In genomic region chr6:87944541-87944954, GRCh38 we compare ENCODE assay signal across 8 cellular contexts.
DNase-seq lines count a peak whose midpoint lies in the region; ATAC-seq and TF ChIP-seq lines count a peak whose summit lies in the region.

No MANE protein-coding gene starts in this region.

- H3K9me3 Mint-ChIP-seq in activated naive CD4-positive, alpha-beta T cell treated with anti-CD3 and anti-CD28 coated beads, Interleukin-2, amount 10 ng/mL, durations not matched to agents 7 days and 5 days = no peaks in the 10 kb centered on the region

- CTCF ChIA-PET in HCT116 (lab: Charles Lee) = interaction anchor here (1.1 kb wide), 1 partner anchor 14 kb away, joined by 3 read pairs; no protein-coding TSS in a partner anchor
- CTCF ChIA-PET in activated naive CD4-positive, alpha-beta T cell treated with anti-CD3 and anti-CD28 coated beads, Interleukin-2, amount 10 ng/mL, durations not matched to agents 7 days and 5 days (lab: Charles Lee) = no interaction called here

- ATAC-seq in HCT116 = peak; percentile 69; the same call in 1 of the 2 replicates
- ATAC-seq in Right ventricle myocardium superior (ENCODE audit: poor library complexity) = peak; percentile 99

- H3K9me3 ChIP-seq in HCT116 (ENCODE audit: control insufficient read depth in 1 of 2, insufficient read depth in 1 of 2, low read depth in 1 of 2, low read length in 2 of 2) (no peaks in the 10 kb centered on the region), smooth muscle cell (replicated peaks; ENCODE audit: low read depth) (no peaks in the 10 kb centered on the region)

- POLR2A ChIA-PET in HCT116 (lab: Charles Lee) = no interaction called here

- no peaks in the 10 kb centered on the region for H3K9me2 ChIP-seq in HCT116 (ENCODE audit: insufficient read depth)

- no peak overlapping the region for H3K4me2 ChIP-seq in HCT116 (ENCODE audit: low read length)
- peak overlapping the region; percentile 65 for H3K4me2 ChIP-seq in smooth muscle cell

- 3% methylated on average over 5 of the region's 5 CpGs for WGBS in smooth muscle cell (ENCODE audit: low lambda C conversion rate)

- in situ Hi-C loops in SK-MEL-5 (cut with HindIII; ENCODE audit: low pct_unique_long_range_greater_than_20kb, low sequenced_read_pairs) = no loop called here

- intact Hi-C loops in HCT116 (cut with micrococcal nuclease) = no loop called here
- intact Hi-C loops in Right ventricle myocardium superior (cut with DNase I) = no loop called here

- peak; percentile 37 for TF ChIP-seq RAD21 in HCT116 (IDR thresholded peaks at IDR 0.05; ENCODE audit: low read depth)

- H3K4me3 ChIP-seq in HCT116 (replicated peaks in 1 of 2; ENCODE audit: low read depth in 1 of 2, low read length in 2 of 2) (no peak overlapping the region), smooth muscle cell (no peak overlapping the region)

- H3K79me2 ChIP-seq in HCT116 (ENCODE audit: insufficient read depth, low read length) (no peaks in the 10 kb centered on the region), smooth muscle cell (ENCODE audit: low read depth) (no peaks in the 10 kb centered on the region)

- TF ChIP-seq CTCF in HCT116 (IDR thresholded peaks at IDR 0.05 in 2 of 3, conservative IDR thresholded peaks at IDR 0.05 in 1 of 3; ENCODE audit: borderline replicate concordance in 1 of 3, insufficient read depth in 1 of 3, low read depth in 2 of 3, low read length in 2 of 3) (0 out of 6 replicates have a peak, but pooled peaks of 1 of the 3 experiments have one; percentile 8), smooth muscle cell (IDR thresholded peaks at IDR 0.05; ENCODE audit: borderline replicate concordance, insufficient read depth, poor library complexity, severe bottlenecking) (peak; percentile 20)

- no TSS peak for BruUV-seq in HCT116 (replicated peaks; lab: Mats Ljungman, UMichigan)

- DNase-seq in HCT116 (ENCODE audit: low read depth, low spot score) (no peak), SK-MEL-5 (ENCODE audit: low read depth, low spot score) (peak; percentile 11), Right ventricle myocardium superior (peak; percentile 89), smooth muscle cell (lab: John Stamatoyannopoulos, UW; ENCODE audit: unreplicated experiment) (peak; percentile 3), cortex of kidney (lab: John Stamatoyannopoulos, UW) (no peak), NCI-H187 (lab: John Stamatoyannopoulos, UW) (no peak)
- DNase-seq in activated naive CD4-positive, alpha-beta T cell treated with anti-CD3 and anti-CD28 coated beads, Interleukin-2, amount 10 ng/mL, durations not matched to agents 7 days and 5 days = no peak
- DNase-seq in stimulated activated CD8-positive, alpha-beta memory T cell treated with anti-CD3 and anti-CD28 coated beads, Interleukin-4, amount 100 ng/mL, for 48 hours = no peak

- no peaks in the 10 kb centered on the region for H3F3A ChIP-seq in smooth muscle cell (ENCODE audit: low read depth)

- H3K36me3 Mint-ChIP-seq in activated naive CD4-positive, alpha-beta T cell treated with anti-CD3 and anti-CD28 coated beads, Interleukin-2, amount 10 ng/mL, durations not matched to agents 7 days and 5 days = no peaks in the 10 kb centered on the region

- H3K27ac Mint-ChIP-seq in activated naive CD4-positive, alpha-beta T cell treated with anti-CD3 and anti-CD28 coated beads, Interleukin-2, amount 10 ng/mL, durations not matched to agents 7 days and 5 days = no peak overlapping the region

- H2AFZ ChIP-seq in HCT116 (ENCODE audit: low read depth, low read length, poor library complexity, severe bottlenecking) (no peak overlapping the region), smooth muscle cell (ENCODE audit: low read depth) (peak overlapping the region; percentile 53)

- RAD21 ChIA-PET in HCT116 (lab: Charles Lee; ENCODE audit: low non-redundant PET in 1 of 2, low total read pairs in 2 of 2, uncharacterized antibody in 2 of 2, unreplicated experiment in 2 of 2) = no interaction called here

- no peak overlapping the region for H3K27ac ChIP-seq in HCT116 (ENCODE audit: low read depth, low read length)
- peak overlapping the region; percentile 52 for H3K27ac ChIP-seq in smooth muscle cell (ENCODE audit: low read depth)

- H3K36me3 ChIP-seq in HCT116 (ENCODE audit: control insufficient read depth in 1 of 2, insufficient read depth in 2 of 2, low read length in 2 of 2) = no peaks in the 10 kb centered on the region
- no peaks in the 10 kb centered on the region for H3K36me3 ChIP-seq in smooth muscle cell (ENCODE audit: low read depth)

- H3K4me1 Mint-ChIP-seq in activated naive CD4-positive, alpha-beta T cell treated with anti-CD3 and anti-CD28 coated beads, Interleukin-2, amount 10 ng/mL, durations not matched to agents 7 days and 5 days = no peaks in the 10 kb centered on the region

- H3K27me3 ChIP-seq in HCT116 (ENCODE audit: insufficient read depth, low read length) (peaks cover 52% of the 10 kb centered on the region), smooth muscle cell (ENCODE audit: low read depth) (no peaks in the 10 kb centered on the region)

- no peak overlapping the region for H3K9ac ChIP-seq in HCT116 (ENCODE audit: low read length)
- H3K9ac ChIP-seq in smooth muscle cell (ENCODE audit: low read depth) = peak overlapping the region; percentile 18

- H3K4me1 ChIP-seq in HCT116 (ENCODE audit: control insufficient read depth in 1 of 2, insufficient read depth in 2 of 2, low read length in 2 of 2) (no peaks in the 10 kb centered on the region), smooth muscle cell (ENCODE audit: low read depth) (peaks cover 12% of the 10 kb centered on the region)

- TF ChIP-seq POLR2A in HCT116 (IDR thresholded peaks at IDR 0.05; ENCODE audit: borderline replicate concordance, extremely low read depth, insufficient read depth, insufficient read length) = no peak

- no peak overlapping the region for H3K4me3 Mint-ChIP-seq in activated naive CD4-positive, alpha-beta T cell treated with anti-CD3 and anti-CD28 coated beads, Interleukin-2, amount 10 ng/mL, durations not matched to agents 7 days and 5 days

- peaks cover 8% of the 10 kb centered on the region for H3K27me3 Mint-ChIP-seq in activated naive CD4-positive, alpha-beta T cell treated with anti-CD3 and anti-CD28 coated beads, Interleukin-2, amount 10 ng/mL, durations not matched to agents 7 days and 5 days

- H4K20me1 ChIP-seq in HCT116 (ENCODE audit: insufficient read depth) (no peaks in the 10 kb centered on the region), smooth muscle cell (ENCODE audit: low read depth) (no peaks in the 10 kb centered on the region)

TF ChIP-seq in HCT116, 20 proteins besides CTCF, POLR2A, EP300 and RAD21 (continues in another document):
- TF ChIP-seq, protein P1, sequence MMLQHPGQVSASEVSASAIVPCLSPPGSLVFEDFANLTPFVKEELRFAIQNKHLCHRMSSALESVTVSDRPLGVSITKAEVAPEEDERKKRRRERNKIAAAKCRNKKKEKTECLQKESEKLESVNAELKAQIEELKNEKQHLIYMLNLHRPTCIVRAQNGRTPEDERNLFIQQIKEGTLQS (IDR thresholded peaks at IDR 0.05) = no peak
- TF ChIP-seq, protein P2, sequence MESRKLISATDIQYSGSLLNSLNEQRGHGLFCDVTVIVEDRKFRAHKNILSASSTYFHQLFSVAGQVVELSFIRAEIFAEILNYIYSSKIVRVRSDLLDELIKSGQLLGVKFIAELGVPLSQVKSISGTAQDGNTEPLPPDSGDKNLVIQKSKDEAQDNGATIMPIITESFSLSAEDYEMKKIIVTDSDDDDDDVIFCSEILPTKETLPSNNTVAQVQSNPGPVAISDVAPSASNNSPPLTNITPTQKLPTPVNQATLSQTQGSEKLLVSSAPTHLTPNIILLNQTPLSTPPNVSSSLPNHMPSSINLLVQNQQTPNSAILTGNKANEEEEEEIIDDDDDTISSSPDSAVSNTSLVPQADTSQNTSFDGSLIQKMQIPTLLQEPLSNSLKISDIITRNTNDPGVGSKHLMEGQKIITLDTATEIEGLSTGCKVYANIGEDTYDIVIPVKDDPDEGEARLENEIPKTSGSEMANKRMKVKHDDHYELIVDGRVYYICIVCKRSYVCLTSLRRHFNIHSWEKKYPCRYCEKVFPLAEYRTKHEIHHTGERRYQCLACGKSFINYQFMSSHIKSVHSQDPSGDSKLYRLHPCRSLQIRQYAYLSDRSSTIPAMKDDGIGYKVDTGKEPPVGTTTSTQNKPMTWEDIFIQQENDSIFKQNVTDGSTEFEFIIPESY (IDR thresholded peaks at IDR 0.05; ENCODE audit: extremely low read depth, insufficient replicate concordance, low read length) = no peak
- no peak for TF ChIP-seq TCF7L2 (IDR thresholded peaks at IDR 0.05; ENCODE audit: borderline replicate concordance, extremely low read depth, insufficient read depth, insufficient read length)
- TF ChIP-seq ZFX (IDR thresholded peaks at IDR 0.05) = no peak
- TF ChIP-seq SIN3A (IDR thresholded peaks at IDR 0.05; ENCODE audit: low read depth) = no peak
- no peak for TF ChIP-seq CBX3 (IDR thresholded peaks at IDR 0.05; ENCODE audit: low read depth)
- no peak for TF ChIP-seq FOSL1 (IDR thresholded peaks at IDR 0.05; ENCODE audit: low read depth)
- TF ChIP-seq ZNF274 (IDR thresholded peaks at IDR 0.05; ENCODE audit: low read depth, low read length) = no peak
- TF ChIP-seq MAX (IDR thresholded peaks at IDR 0.05) = no peak
- no peak for TF ChIP-seq CEBPB (IDR thresholded peaks at IDR 0.05; ENCODE audit: low read depth)
- TF ChIP-seq YY1 (IDR thresholded peaks at IDR 0.05; ENCODE audit: extremely low read depth, insufficient replicate concordance, low read depth, low read length) = no peak
- TF ChIP-seq SP1 (IDR thresholded peaks at IDR 0.05; ENCODE audit: low read depth) = no peak
- no peak for TF ChIP-seq JUND (IDR thresholded peaks at IDR 0.05)

Comparison
In these comparisons a context has a peak if more than half of its experiments do, and no peak if none do; other contexts are left out.
1. DNase-seq: peak in SK-MEL-5 (single experiment), Right ventricle myocardium superior (single experiment) and smooth muscle cell (single experiment); none in HCT116 (single experiment), cortex of kidney (single experiment), NCI-H187 (0 of 2), activated naive CD4-positive, alpha-beta T cell treated with anti-CD3 and anti-CD28 coated beads, Interleukin-2, amount 10 ng/mL, durations not matched to agents 7 days and 5 days (single experiment) and stimulated activated CD8-positive, alpha-beta memory T cell treated with anti-CD3 and anti-CD28 coated beads, Interleukin-4, amount 100 ng/mL, for 48 hours (single experiment).